In the genomic region with DNA sequence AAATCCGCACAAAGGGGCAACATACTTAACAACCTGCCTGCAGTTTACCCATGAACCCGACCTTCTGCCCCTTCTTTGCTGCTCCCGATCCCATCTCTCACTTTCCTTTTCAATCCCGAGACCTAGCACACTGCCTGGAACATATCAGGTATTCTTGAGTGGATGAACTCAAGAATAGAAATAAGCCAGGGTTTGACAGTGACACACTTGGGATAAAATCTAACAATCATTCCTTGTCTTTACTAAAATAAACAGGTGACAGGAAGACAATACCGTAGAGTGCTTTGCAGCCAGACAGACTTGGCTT, we compare ENCODE assay signal across 1 cellular context.
TF ChIP-seq lines count a peak whose summit lies in the region.

No MANE protein-coding gene starts in this region.

TF ChIP-seq in endothelial cell of umbilical vein, 7 proteins besides CTCF, POLR2A, EP300 and RAD21:
- TF ChIP-seq MYC (IDR thresholded peaks at IDR 0.05; ENCODE audit: low read depth, low read length) (no peak), JUN (IDR thresholded peaks at IDR 0.05; ENCODE audit: borderline replicate concordance, insufficient read depth, insufficient read length, low read depth) (no peak), GATA2 (IDR thresholded peaks at IDR 0.05; ENCODE audit: insufficient read depth, insufficient read length, low read depth, low read length) (no peak), POLR2AphosphoS5 (IDR thresholded peaks at IDR 0.05; ENCODE audit: insufficient read depth, low read depth, low read length) (no peak), FOS (IDR thresholded peaks at IDR 0.05; ENCODE audit: borderline replicate concordance, insufficient read depth, low read length) (no peak), EZH2 (IDR thresholded peaks at IDR 0.05; ENCODE audit: borderline replicate concordance, low read depth, low read length, severe bottlenecking) (no peak)
- TF ChIP-seq, protein P1, sequence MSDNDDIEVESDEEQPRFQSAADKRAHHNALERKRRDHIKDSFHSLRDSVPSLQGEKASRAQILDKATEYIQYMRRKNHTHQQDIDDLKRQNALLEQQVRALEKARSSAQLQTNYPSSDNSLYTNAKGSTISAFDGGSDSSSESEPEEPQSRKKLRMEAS (IDR thresholded peaks at IDR 0.05; ENCODE audit: insufficient read depth, insufficient read length): no peak
